Comparison of ENCODE assay signal across 8 cellular contexts in the genomic region with DNA sequence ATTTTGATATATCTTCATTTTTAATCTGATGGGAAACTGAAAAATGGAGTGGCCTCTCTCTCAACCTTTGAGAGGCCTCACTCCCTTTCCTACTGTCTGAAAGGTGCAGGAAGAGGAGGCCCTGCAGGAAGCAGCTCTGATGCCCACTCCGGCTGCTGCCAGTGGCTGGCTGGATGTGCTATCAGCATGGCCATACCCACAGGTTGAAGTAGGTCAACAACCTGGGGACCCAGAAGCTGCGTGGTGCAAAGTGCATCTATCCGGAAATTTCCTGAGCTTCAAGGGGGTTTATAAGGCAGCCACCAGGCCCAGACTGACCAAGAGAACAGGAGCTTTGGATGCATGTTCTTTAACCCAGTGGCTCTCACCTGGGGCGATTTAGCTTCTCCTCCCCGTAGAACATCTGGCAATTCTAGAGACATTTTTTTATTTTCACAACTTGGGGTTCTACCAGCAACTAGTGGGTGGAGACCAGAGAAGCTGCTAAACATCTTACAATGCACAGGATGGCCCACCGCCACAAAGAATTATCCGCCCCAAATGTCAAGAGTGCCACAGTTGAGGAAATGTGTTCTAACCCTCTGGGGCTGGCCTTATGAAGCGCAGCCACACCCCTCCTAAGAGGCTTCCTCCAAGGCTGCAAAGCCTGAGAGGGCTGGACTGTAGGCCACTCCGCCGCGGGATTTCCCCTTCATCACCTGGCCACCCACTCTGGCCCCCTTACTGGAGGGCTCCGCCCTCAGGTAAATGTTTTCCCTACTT. TPM values are rescaled to one million over a fixed set of nuclear protein-coding genes. Genes with fewer than 3 reads are reported as not detected.
A peak's percentile ranks its signal among the peaks of the same experiment; 100 is the strongest.
DNase-seq lines count a peak whose midpoint lies in the region; ATAC-seq, FAIRE-seq and TF ChIP-seq lines count a peak whose summit lies in the region.

No MANE protein-coding gene starts in this region.

- no peak overlapping the region for H3K14ac ChIP-seq in trophoblast cell (ENCODE audit: low read length)

- H3K27me3 Mint-ChIP-seq in IgD-negative memory B cell (no peaks in the 10 kb centered on the region), natural killer cell (ENCODE audit: low read depth in 2 of 2) (no peaks in the 10 kb centered on the region), endodermal cell (ENCODE audit: insufficient read depth) (peaks cover 3% of the 10 kb centered on the region)

- FAIRE-seq in kidney (lab: Jason Lieb, UNC): no peak

- no peaks in the 10 kb centered on the region for H3K79me2 ChIP-seq in trophoblast cell (ENCODE audit: control insufficient read depth, insufficient read depth, low read length, poor library complexity)

- H2BK5ac ChIP-seq in trophoblast cell (ENCODE audit: low read depth, low read length, poor library complexity): no peak overlapping the region

- H3K4me1 Mint-ChIP-seq in IgD-negative memory B cell (peaks cover 26 to 41% (median 27%) of the 10 kb centered on the region in 3 donors), natural killer cell (peaks cover 23 to 25% of the 10 kb centered on the region in 2 donors), endodermal cell (peaks cover 6% of the 10 kb centered on the region)

- H3K23ac ChIP-seq in trophoblast cell (ENCODE audit: low read length): no peak overlapping the region

- H3K27ac ChIP-seq in kidney (ENCODE audit: low read depth in 2 of 2, low read length in 2 of 2): no peak overlapping the region
- H3K27ac ChIP-seq in endodermal cell (ENCODE audit: low read depth, low read length): no peak overlapping the region
- no peak overlapping the region for H3K27ac ChIP-seq in trophoblast cell (ENCODE audit: low read depth, low read length)

- no peak overlapping the region for H4K12ac ChIP-seq in trophoblast cell (ENCODE audit: low read depth, low read length)

- H3K36me3 Mint-ChIP-seq in IgD-negative memory B cell (no peaks in the 10 kb centered on the region), natural killer cell (peaks cover 5% of the 10 kb centered on the region), endodermal cell (ENCODE audit: low read depth) (no peaks in the 10 kb centered on the region)

- no peak overlapping the region for H3K4me2 ChIP-seq in trophoblast cell (ENCODE audit: low read length)

- no peak overlapping the region for H2BK120ac ChIP-seq in trophoblast cell (ENCODE audit: insufficient read depth, low read length, poor library complexity)

- H2AFZ ChIP-seq in trophoblast cell (ENCODE audit: insufficient read depth, low read length, poor library complexity): no peak overlapping the region

- no peak overlapping the region for H3K18ac ChIP-seq in trophoblast cell (ENCODE audit: low read length)

- no peaks in the 10 kb centered on the region for H3K36me3 ChIP-seq in kidney (ENCODE audit: control insufficient read depth in 1 of 2, insufficient read depth in 2 of 2, low read length in 2 of 2)
- no peaks in the 10 kb centered on the region for H3K36me3 ChIP-seq in endodermal cell (ENCODE audit: control insufficient read depth, insufficient read depth, low read length)
- no peaks in the 10 kb centered on the region for H3K36me3 ChIP-seq in trophoblast cell (ENCODE audit: control insufficient read depth in 1 of 2, insufficient read depth in 2 of 2, low read length in 2 of 2)

- no peaks in the 10 kb centered on the region for H3K79me1 ChIP-seq in trophoblast cell (ENCODE audit: low read length)

- H2BK12ac ChIP-seq in trophoblast cell (ENCODE audit: low read length): no peak overlapping the region

- no peaks in the 10 kb centered on the region for H3K27me3 ChIP-seq in endodermal cell (ENCODE audit: control insufficient read depth, insufficient read depth, low read length, poor library complexity, severe bottlenecking)
- H3K27me3 ChIP-seq in trophoblast cell (ENCODE audit: insufficient read depth, low read length): no peaks in the 10 kb centered on the region

- no peak overlapping the region for H4K91ac ChIP-seq in trophoblast cell (ENCODE audit: low read depth, low read length)

- H3K4me3 ChIP-seq in kidney (ENCODE audit: low read length in 2 of 2) (no peak overlapping the region), endodermal cell (ENCODE audit: low read length) (no peak overlapping the region), trophoblast cell (ENCODE audit: low read depth, low read length) (no peak overlapping the region)

- TF ChIP-seq CTCF in natural killer cell (IDR thresholded peaks at IDR 0.05) (no peak), kidney (IDR thresholded peaks at IDR 0.05; ENCODE audit: borderline replicate concordance, extremely low read depth, insufficient read depth) (no peak), endodermal cell (conservative IDR thresholded peaks at IDR 0.05) (no peak)

- H3K4me1 ChIP-seq in kidney (ENCODE audit: control insufficient read depth in 1 of 2, insufficient read depth in 1 of 2, low read depth in 1 of 2, low read length in 2 of 2) (no peaks in the 10 kb centered on the region), endodermal cell (ENCODE audit: control insufficient read depth, insufficient read depth, low read length) (no peaks in the 10 kb centered on the region), trophoblast cell (ENCODE audit: control insufficient read depth in 1 of 2, insufficient read depth in 2 of 2, low read length in 2 of 2) (no peaks in the 10 kb centered on the region)

- H3K9ac ChIP-seq in kidney (ENCODE audit: low read length in 2 of 2): no peak overlapping the region
- H3K9ac ChIP-seq in endodermal cell (ENCODE audit: extremely low read depth, low read length, poor library complexity, severe bottlenecking): no peak overlapping the region
- H3K9ac ChIP-seq in trophoblast cell (ENCODE audit: low read length): no peak overlapping the region

- H2AK5ac ChIP-seq in trophoblast cell (ENCODE audit: low read length): no peak overlapping the region

- ATAC-seq in GM18867 (IDR thresholded peaks at IDR 0.05; ENCODE audit: unreplicated experiment) (peak; percentile 47), GM21786 (IDR thresholded peaks at IDR 0.05; ENCODE audit: unreplicated experiment) (peak; percentile 37), natural killer cell (peak in 2 of 3 donors; percentile 16 to 33)

- no peak overlapping the region for H4K8ac ChIP-seq in trophoblast cell (ENCODE audit: low read depth, low read length)

- H3K4me3 Mint-ChIP-seq in IgD-negative memory B cell (peak overlapping the region; percentile 69 to 99 (median 87)), natural killer cell (peak overlapping the region; percentile 96), endodermal cell (no peak overlapping the region)

- intact Hi-C loops in natural killer cell (cut with micrococcal nuclease): no loop called here
- intact Hi-C loops in kidney (cut with DNase I): no loop called here

- H3K4ac ChIP-seq in trophoblast cell (ENCODE audit: low read depth, low read length): no peak overlapping the region

- WGBS in endodermal cell (ENCODE audit: insufficient coverage in 1 of 2, insufficient read length in 1 of 2), 2 experiments: 95% methylated on average over 11 to 12 of the region's 12 CpGs
- WGBS in trophoblast cell (ENCODE audit: extremely low coverage, insufficient coverage, insufficient read length): no CpG with 5 or more reads among the region's 12 CpGs

- H3K9me3 ChIP-seq in kidney (ENCODE audit: control insufficient read depth in 1 of 2, low read length in 2 of 2) (peaks cover 0 to 2% of the 10 kb centered on the region in 2 donors), endodermal cell (ENCODE audit: control insufficient read depth, low read length) (peaks cover 7% of the 10 kb centered on the region), trophoblast cell (ENCODE audit: insufficient read depth, low read depth, low read length) (no peaks in the 10 kb centered on the region)

- peaks cover 0 to 10% (median 6%) of the 10 kb centered on the region in 3 donors for H3K9me3 Mint-ChIP-seq in IgD-negative memory B cell
- peaks cover 0 to 3% of the 10 kb centered on the region in 2 donors for H3K9me3 Mint-ChIP-seq in natural killer cell
- peaks cover 5% of the 10 kb centered on the region for H3K9me3 Mint-ChIP-seq in endodermal cell

- DNase-seq in natural killer cell (no peak), kidney (no peak), endodermal cell (no peak), HuH-7 (ENCODE audit: low spot score) (no peak), trophoblast cell (no peak)

- H3K27ac Mint-ChIP-seq in IgD-negative memory B cell (peak overlapping the region; percentile 65 to 89 (median 88)), natural killer cell (peak overlapping the region; percentile 92 to 93), endodermal cell (no peak overlapping the region)

RNA-seq across cellular contexts. Expression of a gene that starts 8.2 kb away (rescaled TPM):
- 21.9 TPM for polyA plus RNA-seq in IgD-negative memory B cell
- total RNA-seq in natural killer cell: 10 to 100 TPM; 12.6 to 32.5 (median 21.4) TPM
- 3.7 TPM for total RNA-seq in kidney
- 1.6 TPM for polyA plus RNA-seq in kidney (ENCODE audit: insufficient read depth, low read depth, low replicate concordance)
- total RNA-seq in endodermal cell: not detected
- not detected for polyA plus RNA-seq in endodermal cell (2013, experiment 1 of 2)
- not detected for polyA plus RNA-seq in endodermal cell (2013, experiment 2 of 2)
- 1.9 and 2.2 TPM in 2 replicates for polyA plus RNA-seq in trophoblast cell (2013)
